In genomic region chr7:151429555-151430331, GRCh38 we compare ENCODE assay signal across 1 cellular context.
TF ChIP-seq lines count a peak whose summit lies in the region.

No MANE protein-coding gene starts in this region.

TF ChIP-seq in GM23338, 12 proteins besides CTCF, POLR2A, EP300 and RAD21 (continued from another document):
- TF ChIP-seq ZNF462 (CRISPR knock-in tag; IDR thresholded peaks at IDR 0.05) (no peak), EZH2 (IDR thresholded peaks at IDR 0.05; ENCODE audit: low read depth, unreplicated experiment) (no peak), NANOG (IDR thresholded peaks at IDR 0.05; ENCODE audit: borderline replicate concordance) (no peak), REST (IDR thresholded peaks at IDR 0.05; ENCODE audit: unreplicated experiment) (no peak), EZH2phosphoT487 (IDR thresholded peaks at IDR 0.05; ENCODE audit: unreplicated experiment) (no peak), JUNB (IDR thresholded peaks at IDR 0.05; ENCODE audit: unreplicated experiment) (no peak), POLR2AphosphoS5 (IDR thresholded peaks at IDR 0.05; ENCODE audit: low read depth) (no peak), ZNF114 (CRISPR knock-in tag; IDR thresholded peaks at IDR 0.05) (no peak), CREB1 (CRISPR knock-in tag; IDR thresholded peaks at IDR 0.05; ENCODE audit: low read depth) (no peak)
- TF ChIP-seq, protein P1, sequence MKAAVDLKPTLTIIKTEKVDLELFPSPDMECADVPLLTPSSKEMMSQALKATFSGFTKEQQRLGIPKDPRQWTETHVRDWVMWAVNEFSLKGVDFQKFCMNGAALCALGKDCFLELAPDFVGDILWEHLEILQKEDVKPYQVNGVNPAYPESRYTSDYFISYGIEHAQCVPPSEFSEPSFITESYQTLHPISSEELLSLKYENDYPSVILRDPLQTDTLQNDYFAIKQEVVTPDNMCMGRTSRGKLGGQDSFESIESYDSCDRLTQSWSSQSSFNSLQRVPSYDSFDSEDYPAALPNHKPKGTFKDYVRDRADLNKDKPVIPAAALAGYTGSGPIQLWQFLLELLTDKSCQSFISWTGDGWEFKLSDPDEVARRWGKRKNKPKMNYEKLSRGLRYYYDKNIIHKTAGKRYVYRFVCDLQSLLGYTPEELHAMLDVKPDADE (IDR thresholded peaks at IDR 0.05), result no peak
